7 cellular contexts compared by ENCODE assay signal in genomic region chr1:225510740-225511139, GRCh38.
DNase-seq lines count a peak whose midpoint lies in the region; ATAC-seq, FAIRE-seq and TF ChIP-seq lines count a peak whose summit lies in the region.
"Not testable (repeated sequence)": the region's sequence is repeated elsewhere in the genome, so short reads cannot be mapped to it uniquely, and the experiment has no call there.

No MANE protein-coding gene starts in this region.

- peak overlapping the region; percentile 55 for H3K4me2 ChIP-seq in HCT116 (ENCODE audit: low read length)
- not testable (repeated sequence) for H3K4me2 ChIP-seq in PC-9; astrocyte (ENCODE audit: low read length); H1 (ENCODE audit: insufficient read depth in 1 of 2, low read depth in 2 of 2, low read length in 2 of 2); neural progenitor cell; smooth muscle cell

- H3K27me3 Mint-ChIP-seq in astrocyte (ENCODE audit: low read depth, unreplicated experiment); neural progenitor cell (ENCODE audit: insufficient read depth, low read depth): not testable (repeated sequence)

- not testable (repeated sequence) for H3K79me1 ChIP-seq in H1 (ENCODE audit: low read depth, low read length)

- not testable (repeated sequence) for H3K9me3 ChIP-seq in HCT116 (ENCODE audit: control insufficient read depth in 1 of 2, insufficient read depth in 1 of 2, low read depth in 1 of 2, low read length in 2 of 2); PC-9 (ENCODE audit: insufficient read depth, low read depth); astrocyte (ENCODE audit: insufficient read depth, low read depth, low read length); H1 (ENCODE audit: insufficient read depth in 2 of 2, low read depth in 1 of 2, low read length in 1 of 2); neural progenitor cell (ENCODE audit: low read depth); smooth muscle cell (replicated peaks; ENCODE audit: low read depth)

- H3F3A ChIP-seq in PC-9 (ENCODE audit: insufficient read depth, low read depth) = peaks cover 45% of the 10 kb centered on the region
- peaks cover 62% of the 10 kb centered on the region for H3F3A ChIP-seq in neural progenitor cell (ENCODE audit: low read depth)
- H3F3A ChIP-seq in smooth muscle cell (ENCODE audit: low read depth) = not testable (repeated sequence)

- H3K4ac ChIP-seq in H1 (replicated peaks; ENCODE audit: insufficient read length, low read depth, low read length) = not testable (repeated sequence)

- not testable (repeated sequence) for H2BK120ac ChIP-seq in H1 (replicated peaks; ENCODE audit: low read depth, low read length)

- ATAC-seq in HCT116 = not testable (repeated sequence)

- H2BK20ac ChIP-seq in H1 (ENCODE audit: low read length) = not testable (repeated sequence)

- H3K4me1 ChIP-seq in HCT116 (ENCODE audit: control insufficient read depth in 1 of 2, insufficient read depth in 2 of 2, low read length in 2 of 2) = peaks cover 28 to 37% of the 10 kb centered on the region in 2 experiments
- peaks cover 36% of the 10 kb centered on the region for H3K4me1 ChIP-seq in PC-9 (replicated peaks; ENCODE audit: insufficient read depth)
- H3K4me1 ChIP-seq in astrocyte (ENCODE audit: insufficient read depth, low read length) = peaks cover 18% of the 10 kb centered on the region
- H3K4me1 ChIP-seq in H1 (replicated peaks in 1 of 4; ENCODE audit: control insufficient read depth in 3 of 4, insufficient read depth in 4 of 4, low read length in 3 of 4) = peaks cover 5 to 21% (median 16%) of the 10 kb centered on the region in 4 experiments; a peak in 5 of 7 replicates
- H3K4me1 ChIP-seq in neural progenitor cell = peaks cover 35% of the 10 kb centered on the region
- peaks cover 35% of the 10 kb centered on the region for H3K4me1 ChIP-seq in smooth muscle cell (ENCODE audit: low read depth)

- TF ChIP-seq RAD21 in HCT116 (IDR thresholded peaks at IDR 0.05; ENCODE audit: low read depth); H1 (IDR thresholded peaks at IDR 0.05 in 1 of 2, conservative IDR thresholded peaks at IDR 0.05 in 1 of 2; ENCODE audit: low read depth in 2 of 2, low read length in 2 of 2): not testable (repeated sequence)

- RAD21 ChIA-PET in HCT116 (lab: Charles Lee; ENCODE audit: low non-redundant PET in 1 of 2, low total read pairs in 2 of 2, uncharacterized antibody in 2 of 2, unreplicated experiment in 2 of 2) = not testable (repeated sequence)

- not testable (repeated sequence) for TF ChIP-seq POLR2A in HCT116 (IDR thresholded peaks at IDR 0.05; ENCODE audit: borderline replicate concordance, extremely low read depth, insufficient read depth, insufficient read length); H1 (IDR thresholded peaks at IDR 0.05; ENCODE audit: control extremely low read depth in 1 of 2, low read depth in 2 of 2, low read length in 2 of 2)

- TF ChIP-seq EP300 in H1 (IDR thresholded peaks at IDR 0.05; ENCODE audit: borderline replicate concordance in 1 of 2, low read depth in 2 of 2, low read length in 2 of 2) = not testable (repeated sequence)

- H3K36me3 ChIP-seq in HCT116 (ENCODE audit: control insufficient read depth in 1 of 2, insufficient read depth in 2 of 2, low read length in 2 of 2); smooth muscle cell (ENCODE audit: low read depth): not testable (repeated sequence)
- H3K36me3 ChIP-seq in PC-9 (ENCODE audit: low read depth) (peaks cover 34% of the 10 kb centered on the region), astrocyte (ENCODE audit: insufficient read depth, low read length) (peaks cover 28% of the 10 kb centered on the region), H1 (ENCODE audit: control insufficient read depth in 2 of 4, insufficient read depth in 4 of 4, low read length in 3 of 4) (peaks cover 0 to 58% (median 14%) of the 10 kb centered on the region in 4 experiments; a peak in 4 of 8 replicates), neural progenitor cell (peaks cover 26% of the 10 kb centered on the region)

- H3K9me3 Mint-ChIP-seq in astrocyte (ENCODE audit: unreplicated experiment); neural progenitor cell: not testable (repeated sequence)

- H3K27ac Mint-ChIP-seq in astrocyte (ENCODE audit: unreplicated experiment) = peak overlapping the region; percentile 75
- not testable (repeated sequence) for H3K27ac Mint-ChIP-seq in neural progenitor cell

- H3K56ac ChIP-seq in H1 (replicated peaks; ENCODE audit: insufficient read length, low read depth, low read length) = not testable (repeated sequence)

- H4K91ac ChIP-seq in H1 (replicated peaks; ENCODE audit: insufficient read length, low read length) = not testable (repeated sequence)

- H3K4me3 ChIP-seq in HCT116 (replicated peaks in 1 of 2; ENCODE audit: low read depth in 1 of 2, low read length in 2 of 2); PC-9; astrocyte (ENCODE audit: insufficient read depth, low read depth, low read length); H1 (ENCODE audit: extremely low read depth in 1 of 4, insufficient read depth in 2 of 4, low read depth in 3 of 4, low read length in 4 of 4); neural progenitor cell; smooth muscle cell: not testable (repeated sequence)

- not testable (repeated sequence) for H2BK5ac ChIP-seq in H1 (ENCODE audit: low read depth, low read length)

- not testable (repeated sequence) for H3K23me2 ChIP-seq in H1 (ENCODE audit: low read depth, low read length)

- H3K9me2 ChIP-seq in HCT116 (ENCODE audit: insufficient read depth); PC-9 (ENCODE audit: insufficient read depth): not testable (repeated sequence)

- peaks cover 25% of the 10 kb centered on the region for H3K36me3 Mint-ChIP-seq in astrocyte (ENCODE audit: low read depth, unreplicated experiment)
- H3K36me3 Mint-ChIP-seq in neural progenitor cell = peaks cover 30% of the 10 kb centered on the region

- H3K4me1 Mint-ChIP-seq in astrocyte (ENCODE audit: low read depth, unreplicated experiment) (peaks cover 45% of the 10 kb centered on the region), neural progenitor cell (peaks cover 23% of the 10 kb centered on the region)

- H3K14ac ChIP-seq in H1 (ENCODE audit: insufficient read length) = not testable (repeated sequence)

- not testable (repeated sequence) for H4K8ac ChIP-seq in H1 (ENCODE audit: extremely low read depth, insufficient read depth, low read length)

- FAIRE-seq in astrocyte (lab: Jason Lieb, UNC); H1 (lab: Jason Lieb, UNC): not testable (repeated sequence)

- POLR2A ChIA-PET in HCT116 (lab: Charles Lee); PC-9 (lab: Charles Lee; ENCODE audit: unreplicated experiment): not testable (repeated sequence)
- POLR2A ChIA-PET in H1 (lab: Charles Lee; ENCODE audit: partially characterized antibody) = interaction anchor here (0.7 kb wide), 1 partner anchor 260 kb away, joined by 3 read pairs; no protein-coding TSS in a partner anchor

- not testable (repeated sequence) for BruUV-seq in HCT116 (replicated peaks; lab: Mats Ljungman, UMichigan); PC-9 (replicated peaks; lab: Mats Ljungman, UMichigan)

- H2BK12ac ChIP-seq in H1 (ENCODE audit: low read depth, low read length) = not testable (repeated sequence)

- DNase-seq in HCT116 (ENCODE audit: low read depth, low spot score); PC-9; astrocyte (ENCODE audit: low read depth); caudate nucleus (lab: John Stamatoyannopoulos, UW); H1 (ENCODE audit: low read depth in 1 of 2, low spot score in 2 of 2); neural progenitor cell (ENCODE audit: low spot score); smooth muscle cell (lab: John Stamatoyannopoulos, UW; ENCODE audit: unreplicated experiment): not testable (repeated sequence)

- H2BK15ac ChIP-seq in H1 (ENCODE audit: low read length) = not testable (repeated sequence)

- not testable (repeated sequence) for H4K20me1 ChIP-seq in HCT116 (ENCODE audit: insufficient read depth); PC-9 (ENCODE audit: insufficient read depth); H1 (replicated peaks in 1 of 2; ENCODE audit: control insufficient read depth in 1 of 2, insufficient read depth in 2 of 2, low read length in 2 of 2)
- H4K20me1 ChIP-seq in astrocyte (ENCODE audit: insufficient read depth, low read length) = peaks cover 12% of the 10 kb centered on the region
- H4K20me1 ChIP-seq in neural progenitor cell (ENCODE audit: low read depth) = peaks cover 33% of the 10 kb centered on the region
- H4K20me1 ChIP-seq in smooth muscle cell (ENCODE audit: low read depth) = peaks cover 18% of the 10 kb centered on the region

- H4K5ac ChIP-seq in H1 (ENCODE audit: insufficient read length, low read depth, low read length) = not testable (repeated sequence)

- intact Hi-C loops in HCT116 (cut with micrococcal nuclease); PC-9 (cut with micrococcal nuclease; ENCODE audit: unreplicated experiment): not testable (repeated sequence)

- H3K27me3 ChIP-seq in HCT116 (ENCODE audit: insufficient read depth, low read length); PC-9 (ENCODE audit: insufficient read depth, low read depth); astrocyte (ENCODE audit: insufficient read depth, low read length); H1 (replicated peaks in 1 of 4; ENCODE audit: control insufficient read depth in 3 of 4, extremely low read depth in 1 of 4, insufficient read depth in 3 of 4, low read length in 3 of 4); neural progenitor cell; smooth muscle cell (ENCODE audit: low read depth): not testable (repeated sequence)

- H2AFZ ChIP-seq in HCT116 (ENCODE audit: low read depth, low read length, poor library complexity, severe bottlenecking); PC-9; astrocyte (ENCODE audit: low read depth, low read length); H1 (ENCODE audit: low read length); neural progenitor cell (replicated peaks); smooth muscle cell (ENCODE audit: low read depth): not testable (repeated sequence)

- not testable (repeated sequence) for H3K23ac ChIP-seq in H1 (ENCODE audit: insufficient read length)

- H3K79me2 ChIP-seq in HCT116 (ENCODE audit: insufficient read depth, low read length); PC-9 (ENCODE audit: low read depth); astrocyte (ENCODE audit: insufficient read depth, low read length): not testable (repeated sequence)
- H3K79me2 ChIP-seq in H1 (ENCODE audit: control insufficient read depth in 1 of 2, insufficient read depth in 2 of 2, low read length in 2 of 2) (peaks cover 0 to 13% of the 10 kb centered on the region in 2 experiments; a peak in 2 of 4 replicates), neural progenitor cell (ENCODE audit: low read depth) (peaks cover 14% of the 10 kb centered on the region), smooth muscle cell (ENCODE audit: low read depth) (peaks cover 20% of the 10 kb centered on the region)

- H3K4me3 Mint-ChIP-seq in astrocyte (ENCODE audit: unreplicated experiment); neural progenitor cell: not testable (repeated sequence)

- 81% methylated on average over 2 of the region's 2 CpGs; no CpG with 5 or more reads in 1 of the 2 experiments for WGBS in H1 (ENCODE audit: extremely low coverage in 1 of 2, insufficient coverage in 1 of 2, insufficient read length in 1 of 2, insufficient replicate concordance in 2 of 2, low coverage in 1 of 2, low lambda C conversion rate in 2 of 2, missing lambda C conversion rate in 1 of 2), 2 experiments
- WGBS in smooth muscle cell (ENCODE audit: low lambda C conversion rate) = 100% methylated on average over 2 of the region's 2 CpGs

- CTCF ChIA-PET in HCT116 (lab: Charles Lee) = not testable (repeated sequence)
- CTCF ChIA-PET in PC-9 (lab: Charles Lee) (interaction anchor here (0.7 kb wide), 1 partner anchor 107 kb away, joined by 4 read pairs; no protein-coding TSS in a partner anchor), H1 (lab: Charles Lee; ENCODE audit: partially characterized antibody) (interaction anchor here (0.6 to 5.5 kb wide), 3 partner anchors 29 to 59 kb away, joined by 3 to 24 read pairs (median 3); no protein-coding TSS in a partner anchor)

- not testable (repeated sequence) for H3K9ac ChIP-seq in HCT116 (ENCODE audit: low read length); astrocyte (ENCODE audit: low read length); H1 (replicated peaks in 1 of 4; ENCODE audit: extremely low read depth in 1 of 4, low read depth in 3 of 4, low read length in 3 of 4); neural progenitor cell; smooth muscle cell (ENCODE audit: low read depth)

- not testable (repeated sequence) for H3K27ac ChIP-seq in HCT116 (ENCODE audit: low read depth, low read length); astrocyte (ENCODE audit: low read depth, low read length); H1 (ENCODE audit: low read depth, low read length)
- H3K27ac ChIP-seq in PC-9 = peak overlapping the region; percentile 93
- H3K27ac ChIP-seq in caudate nucleus (ENCODE audit: low read depth, low read length) = peak overlapping the region; percentile 1
- H3K27ac ChIP-seq in neural progenitor cell = peak overlapping the region; percentile 77
- peak overlapping the region; percentile 93 for H3K27ac ChIP-seq in smooth muscle cell (ENCODE audit: low read depth)

- not testable (repeated sequence) for H3K18ac ChIP-seq in H1 (ENCODE audit: extremely low read depth, low read length)

- not testable (repeated sequence) for TF ChIP-seq CTCF in HCT116 (IDR thresholded peaks at IDR 0.05 in 2 of 3, conservative IDR thresholded peaks at IDR 0.05 in 1 of 3; ENCODE audit: borderline replicate concordance in 1 of 3, insufficient read depth in 1 of 3, low read depth in 2 of 3, low read length in 2 of 3); PC-9 (conservative IDR thresholded peaks at IDR 0.05); astrocyte (IDR thresholded peaks at IDR 0.05; ENCODE audit: insufficient read depth, low read depth, low read length); H1 (IDR thresholded peaks at IDR 0.05; ENCODE audit: control extremely low read depth in 1 of 3, insufficient read depth in 1 of 3, low read depth in 1 of 3, low read length in 3 of 3); neural progenitor cell (IDR thresholded peaks at IDR 0.05); smooth muscle cell (IDR thresholded peaks at IDR 0.05; ENCODE audit: borderline replicate concordance, insufficient read depth, poor library complexity, severe bottlenecking)

- H2AK5ac ChIP-seq in H1 (ENCODE audit: low read depth, low read length) = not testable (repeated sequence)
